In genomic region chr10:46053534-46054434, GRCh38 we compare ENCODE assay signal across 22 cellular contexts. TPM values are rescaled to one million over a fixed set of nuclear protein-coding genes. Genes with fewer than 3 reads are reported as not detected.
DNase-seq lines count a peak whose midpoint lies in the region; ATAC-seq and TF ChIP-seq lines count a peak whose summit lies in the region.
"Had no signal": no experiment of that assay in that cellular context is flagged by ENCODE, and none has a peak within 500 bp of the region (broad histone marks: within the 10 kb centered on the region; RNA-seq: fewer than 3 reads in every experiment).

No MANE protein-coding gene starts in this region.

- H3K9me3 ChIP-seq in Loucy (ENCODE audit: insufficient read depth, low read depth, low read length) (0 out of 2 replicates have a peak, but pooled peaks cover 5% of the 10 kb centered on the region), iPS-18a (ENCODE audit: control insufficient read depth, low read depth, low read length) (no peaks in the 10 kb centered on the region)
- H3K9me3 ChIP-seq: SJCRH30 had no signal

- H3K4me1 ChIP-seq in Loucy (ENCODE audit: insufficient read depth, low read length, poor library complexity, severe bottlenecking) (peaks cover 51% of the 10 kb centered on the region), iPS-18a (ENCODE audit: control insufficient read depth, low read depth, low read length) (peaks cover 21% of the 10 kb centered on the region)

- H3K4me1 Mint-ChIP-seq in progenitor cell of endocrine pancreas (ENCODE audit: low read depth) (peaks cover 44% of the 10 kb centered on the region), osteocyte (ENCODE audit: unreplicated experiment) (no peaks in the 10 kb centered on the region)

- H3K9me3 Mint-ChIP-seq in progenitor cell of endocrine pancreas (ENCODE audit: low read depth) (peaks cover 8% of the 10 kb centered on the region), osteocyte (ENCODE audit: unreplicated experiment) (peaks cover 9% of the 10 kb centered on the region)

- H3K27me3 ChIP-seq in Loucy (ENCODE audit: insufficient read depth, low read length, poor library complexity, severe bottlenecking), result no peaks in the 10 kb centered on the region
- H3K27me3 ChIP-seq in iPS-18a (ENCODE audit: control insufficient read depth, insufficient read depth, low read length), result no peaks in the 10 kb centered on the region
- H3K27me3 ChIP-seq in dorsolateral prefrontal cortex, result peaks cover 0 to 9% (median 0%) of the 10 kb centered on the region in 45 donors
- H3K27me3 ChIP-seq: SJCRH30 had no signal

- H3K4me3 Mint-ChIP-seq in progenitor cell of endocrine pancreas (ENCODE audit: low read depth), result no peak overlapping the region
- H3K4me3 Mint-ChIP-seq in osteocyte (ENCODE audit: unreplicated experiment), result no peak overlapping the region
- H3K4me3 Mint-ChIP-seq: CD8-positive, alpha-beta memory T cell; HFFc6 had no signal

- H3K4me3 ChIP-seq in Loucy (ENCODE audit: low read length, poor library complexity, severe bottlenecking) (no peak overlapping the region), iPS-18a (ENCODE audit: low read length) (peak overlapping the region; percentile 27), dorsolateral prefrontal cortex (no peak overlapping the region)
- H3K4me3 ChIP-seq: SJCRH30 had no signal

- H3K36me3 Mint-ChIP-seq in progenitor cell of endocrine pancreas (ENCODE audit: insufficient read depth), result peaks cover 4% of the 10 kb centered on the region
- H3K36me3 Mint-ChIP-seq in osteocyte (ENCODE audit: unreplicated experiment), result no peaks in the 10 kb centered on the region

- H3K27ac Mint-ChIP-seq in progenitor cell of endocrine pancreas (peak overlapping the region; percentile 68), osteocyte (ENCODE audit: unreplicated experiment) (no peak overlapping the region)
- H3K27ac Mint-ChIP-seq: CD8-positive, alpha-beta memory T cell; HFFc6 had no signal

- no peak overlapping the region for H2AFZ ChIP-seq in Loucy (ENCODE audit: low read length)

- no peak for TF ChIP-seq CTCF in Loucy (conservative IDR thresholded peaks at IDR 0.05; ENCODE audit: low read length)
- TF ChIP-seq CTCF in progenitor cell of endocrine pancreas (IDR thresholded peaks at IDR 0.05; ENCODE audit: unreplicated experiment), result no peak
- no peak for TF ChIP-seq CTCF in osteocyte (IDR thresholded peaks at IDR 0.05)
- no peak for TF ChIP-seq CTCF in dorsolateral prefrontal cortex (IDR thresholded peaks at IDR 0.05 in 54 of 56, conservative IDR thresholded peaks at IDR 0.05 in 2 of 56; ENCODE audit: low read depth in 1 of 56, partially characterized antibody in 56 of 56)

- H3K27me3 Mint-ChIP-seq in progenitor cell of endocrine pancreas (no peaks in the 10 kb centered on the region), osteocyte (ENCODE audit: unreplicated experiment) (peaks cover 11% of the 10 kb centered on the region)

- no peaks in the 10 kb centered on the region for H3F3A ChIP-seq in Loucy (ENCODE audit: low read depth)

- H3K9ac ChIP-seq in Loucy (ENCODE audit: low read depth, low read length, poor library complexity, severe bottlenecking), result peak overlapping the region; percentile 56
- no peak overlapping the region for H3K9ac ChIP-seq in iPS-18a (ENCODE audit: low read length)

- H3K36me3 ChIP-seq in Loucy (ENCODE audit: insufficient read depth, low read length) (no peaks in the 10 kb centered on the region), iPS-18a (ENCODE audit: control insufficient read depth, low read depth, low read length) (no peaks in the 10 kb centered on the region)
- H3K36me3 ChIP-seq: SJCRH30 had no signal

- intact Hi-C loops in dorsolateral prefrontal cortex (cut with DNase I), result no loop called here

- peak overlapping the region; percentile 47 for H3K4me2 ChIP-seq in Loucy (ENCODE audit: low read depth, low read length, poor library complexity, severe bottlenecking)

- no peak for ATAC-seq in HG02610 (IDR thresholded peaks at IDR 0.05; ENCODE audit: unreplicated experiment)

- no peaks in the 10 kb centered on the region for H3K79me2 ChIP-seq in Loucy (ENCODE audit: insufficient read depth, low read length)

- H3K9me2 ChIP-seq in Loucy (replicated peaks; ENCODE audit: low read depth, low read length), result no peaks in the 10 kb centered on the region

- H4K20me1 ChIP-seq in Loucy (ENCODE audit: insufficient read depth, low read length, poor library complexity, severe bottlenecking), result no peaks in the 10 kb centered on the region

- DNase-seq in ELF-1 (ENCODE audit: low read depth, low spot score) (peak; percentile 39), progenitor cell of endocrine pancreas (ENCODE audit: low spot score, unreplicated experiment) (no peak), osteocyte (ENCODE audit: extremely low spot score, unreplicated experiment) (no peak), dorsolateral prefrontal cortex (no peak), kidney glomerular epithelial cell (lab: John Stamatoyannopoulos, UW) (no peak)
- DNase-seq: C1 segment of cervical spinal cord; CD8-positive, alpha-beta memory T cell; EL; H7; HFFc6; IMR-90; NCI-H1417; NCI-H187; NCI-H446; NCI-H526; OCI-M1; SJCRH30 had no signal

- H3K27ac ChIP-seq in iPS-18a (ENCODE audit: low read length), result no peak overlapping the region
- no peak overlapping the region for H3K27ac ChIP-seq in dorsolateral prefrontal cortex
- H3K27ac ChIP-seq: SJCRH30 had no signal

RNA-seq across cellular contexts. Expression of gene MSMB, which starts 7.7 kb away (rescaled TPM):
- total RNA-seq in progenitor cell of endocrine pancreas, result not detected in 2 replicates
- not detected in 2 replicates for total RNA-seq in osteocyte
- total RNA-seq in dorsolateral prefrontal cortex, result not detected
- total RNA-seq: A172; CD8-positive, alpha-beta memory T cell; H7; IMR-90; M059J; SJCRH30 had no signal

RNA-seq across cellular contexts. Expression of gene NCOA4, which starts 23.4 kb away (rescaled TPM):
- total RNA-seq in progenitor cell of endocrine pancreas (84.0 and 88.3 TPM in 2 replicates), osteocyte (106 and 109 TPM in 2 replicates), dorsolateral prefrontal cortex (100 to 1,000 TPM in 37 of 120 experiments, 10 to 100 TPM in 83; 49.5 to 112 (median 96.7) TPM)
